8 cellular contexts compared by ENCODE assay signal in the genomic region with DNA sequence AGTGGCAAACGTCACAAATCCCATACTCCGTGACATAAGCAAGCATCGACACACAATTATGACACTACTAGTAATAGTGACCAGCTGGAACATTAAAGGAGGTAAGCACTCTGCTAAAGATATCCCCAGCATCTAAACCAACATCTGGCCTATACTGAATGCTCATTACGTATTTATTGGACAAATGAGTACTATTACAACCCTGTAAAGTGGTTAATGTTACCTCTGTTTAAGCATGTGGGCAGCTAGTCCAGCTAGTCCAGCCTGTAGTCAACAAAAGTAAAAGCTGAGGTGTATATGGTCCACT. TPM values are rescaled to one million over a fixed set of nuclear protein-coding genes. Genes with fewer than 3 reads are reported as not detected.
DNase-seq lines count a peak whose midpoint lies in the region; ATAC-seq, FAIRE-seq and TF ChIP-seq lines count a peak whose summit lies in the region.

No MANE protein-coding gene starts in this region.

- H3K36me3 Mint-ChIP-seq in CD14-positive monocyte: no peaks in the 10 kb centered on the region
- H3K36me3 Mint-ChIP-seq in nephron progenitor cell (ENCODE audit: low read depth): no peaks in the 10 kb centered on the region

- peak; percentile 3 for ATAC-seq in HG02943 (IDR thresholded peaks at IDR 0.05; ENCODE audit: low read depth, unreplicated experiment)
- ATAC-seq in HG02938 (IDR thresholded peaks at IDR 0.05; ENCODE audit: unreplicated experiment): no peak

- intact Hi-C loops in CD14-positive monocyte (cut with micrococcal nuclease): loop anchor here in 1 of 2 donors (10.0 kb wide), 1 partner anchor 53 kb away; no protein-coding TSS in a partner anchor

- H3K4me1 Mint-ChIP-seq in CD14-positive monocyte (peaks cover 13% of the 10 kb centered on the region), nephron progenitor cell (peaks cover 15% of the 10 kb centered on the region)

- H3K9me3 Mint-ChIP-seq in CD14-positive monocyte: peaks cover 0 to 8% (median 2%) of the 10 kb centered on the region in 7 donors
- H3K9me3 Mint-ChIP-seq in nephron progenitor cell: peaks cover 33% of the 10 kb centered on the region

- H3K27ac ChIP-seq in angular gyrus (ENCODE audit: low read depth, low read length): peak overlapping the region; percentile 66

- no peak for FAIRE-seq in urothelium cell line (lab: Jason Lieb, UNC)

- no peak for DNase-seq in CD14-positive monocyte (ENCODE audit: low spot score)
- no peak for DNase-seq in nephron progenitor cell
- DNase-seq in HK-2 (ENCODE audit: unreplicated experiment): no peak
- DNase-seq in cortex of kidney (lab: John Stamatoyannopoulos, UW): no peak
- no peak for DNase-seq in urothelium cell line (ENCODE audit: low spot score)

- peak; percentile 53 for TF ChIP-seq CTCF in CD14-positive monocyte (IDR thresholded peaks at IDR 0.05)
- TF ChIP-seq CTCF in nephron progenitor cell (IDR thresholded peaks at IDR 0.05): no peak

- H3K4me3 Mint-ChIP-seq in CD14-positive monocyte (peak overlapping the region; percentile 86 to 91), nephron progenitor cell (peak overlapping the region; percentile 91)

- H3K27ac Mint-ChIP-seq in CD14-positive monocyte: peak overlapping the region in 6 of 7 donors; percentile 92 to 97 (median 96)
- no peak overlapping the region for H3K27ac Mint-ChIP-seq in nephron progenitor cell

- H3K27me3 Mint-ChIP-seq in CD14-positive monocyte (ENCODE audit: low read depth in 3 of 3) (peaks cover 0 to 6% (median 1%) of the 10 kb centered on the region in 3 donors), nephron progenitor cell (ENCODE audit: low read depth, poor library complexity) (peaks cover 11% of the 10 kb centered on the region)

RNA-seq across cellular contexts. Expression of a gene that starts 0.4 kb away (rescaled TPM):
- 10 to 100 TPM in 1 of 2 donors, 1 to 10 TPM in 1; 4.3 to 10.9 TPM for polyA plus RNA-seq in CD14-positive monocyte

RNA-seq across cellular contexts. Expression of a gene that starts 24.7 kb away (rescaled TPM):
- not detected for polyA plus RNA-seq in CD14-positive monocyte
